ENCODE assay signal across 10 cellular contexts in the genomic region with DNA sequence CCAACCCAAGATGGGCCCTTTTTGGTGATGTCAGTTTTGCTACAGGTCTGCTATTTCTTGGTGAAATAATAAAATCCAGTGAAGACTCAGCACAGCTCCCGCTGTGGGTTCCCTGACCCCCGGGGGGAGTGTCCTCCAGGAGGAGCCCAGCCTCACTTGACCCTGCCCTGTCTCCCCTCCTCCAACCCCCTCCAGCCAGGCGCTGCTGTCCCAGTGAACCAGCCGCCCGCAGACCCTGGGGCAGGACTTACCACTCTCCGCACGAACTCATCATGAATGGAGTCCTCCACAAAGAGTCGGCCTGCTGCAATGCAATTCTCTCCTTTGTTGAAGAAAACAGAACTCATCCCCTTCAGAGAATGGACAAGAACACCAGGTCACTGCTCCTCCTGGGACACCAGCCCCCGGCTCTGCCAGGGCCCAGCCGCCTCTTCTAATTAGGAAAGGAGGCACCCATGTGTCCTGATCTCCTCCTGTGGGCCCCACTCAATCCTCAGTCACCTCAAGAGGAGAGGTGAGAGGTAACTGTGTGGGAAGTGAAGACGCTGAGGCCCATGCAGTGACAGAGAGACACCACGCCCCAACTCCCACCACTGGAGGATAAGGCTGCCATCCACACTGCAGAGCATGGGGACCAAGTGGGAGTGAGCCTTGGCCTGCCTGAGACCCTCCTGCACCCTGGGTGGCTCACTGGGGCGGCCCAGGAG.
"Had no signal": no experiment of that assay in that cellular context is flagged by ENCODE, and none has a peak within 500 bp of the region (broad histone marks: within the 10 kb centered on the region; RNA-seq: fewer than 3 reads in every experiment).

No MANE protein-coding gene starts in this region.

- H3K27ac ChIP-seq: hepatocyte, SJCRH30, upper lobe of left lung had no signal

- DNase-seq: activated CD4-positive, alpha-beta T cell treated with anti-CD3 and anti-CD28 coated beads, Interleukin-2, amount 50 U/mL, for 4 hours; activated CD4-positive, CD25-positive, alpha-beta regulatory T cell treated with anti-CD3 and anti-CD28 coated beads, Interleukin-2, amount 50 U/mL, for 72 hours; central memory CD4-positive, alpha-beta T cell; effector memory CD4-positive, alpha-beta T cell; left cardiac atrium; SJCRH30; small intestine had no signal

- ATAC-seq: naive thymus-derived CD8-positive, alpha-beta T cell had no signal

- H3K27me3 ChIP-seq: hepatocyte, SJCRH30, upper lobe of left lung had no signal

- H3K9me3 ChIP-seq: SJCRH30, upper lobe of left lung had no signal

- H3K4me1 ChIP-seq: upper lobe of left lung had no signal

- H3K4me3 ChIP-seq: hepatocyte, SJCRH30, upper lobe of left lung had no signal

- H3K36me3 ChIP-seq: SJCRH30, upper lobe of left lung had no signal
